Comparison of ENCODE assay signal across 28 cellular contexts in genomic region chr12:107668320-107668719, GRCh38.
"Had no signal": no experiment of that assay in that cellular context is flagged by ENCODE, and none has a peak within 500 bp of the region (broad histone marks: within the 10 kb centered on the region; RNA-seq: fewer than 3 reads in every experiment).

No MANE protein-coding gene starts in this region.

- H3K36me3 ChIP-seq: esophagus squamous epithelium, gastrocnemius medialis, lower lobe of right lung, neutrophil, pancreas, stomach, thyroid gland, vagina had no signal

- DNase-seq: dermis blood vessel endothelial cell; effector memory CD8-positive, alpha-beta T cell; erythroblast; esophagus squamous epithelium; foreskin fibroblast; gastrocnemius medialis; head of caudate nucleus; left ventricle myocardium superior; lower lobe of right lung; natural killer cell; pancreas; stimulated activated CD4-positive, alpha-beta T cell treated with anti-CD3 and anti-CD28 coated beads, Interleukin-12 subunit alpha, Interleukin-12 subunit beta, amount 100 ng/mL, for 4 hours; stimulated activated CD4-positive, alpha-beta T cell treated with anti-CD3 and anti-CD28 coated beads, Interleukin-1b, Interleukin-23, amount 100 ng/mL, for 48 hours; stimulated activated CD4-positive, alpha-beta T cell treated with anti-CD3 and anti-CD28 coated beads, Interleukin-4, amount 100 ng/mL, for 24 hours; stimulated activated naive CD4-positive, alpha-beta T cell treated with Interleukin-2 at 50 U/mL for 16 hours; stomach; thyroid gland; trophoblast cell had no signal

- H3K27me3 ChIP-seq: thyroid gland, vagina had no signal

- H3K27ac Mint-ChIP-seq: effector memory CD8-positive, alpha-beta T cell; natural killer cell; progenitor cell of endocrine pancreas; stimulated activated effector memory CD8-positive, alpha-beta T cell treated with anti-CD3 and anti-CD28 coated beads, Interleukin-12 subunit alpha, Interleukin-12 subunit beta, amount 100 ng/mL, for 72 hours had no signal

- H3K27ac ChIP-seq: coronary artery, esophagus squamous epithelium, gastrocnemius medialis, lower lobe of right lung, neutrophil, pancreas, stomach, thyroid gland, vagina had no signal

- H3K4me1 ChIP-seq: esophagus squamous epithelium, gastrocnemius medialis, lower lobe of right lung, pancreas, stomach, vagina had no signal

- H3K36me3 Mint-ChIP-seq: natural killer cell; stimulated activated effector memory CD8-positive, alpha-beta T cell treated with anti-CD3 and anti-CD28 coated beads, Interleukin-12 subunit alpha, Interleukin-12 subunit beta, amount 100 ng/mL, for 72 hours had no signal

- H3K9me3 Mint-ChIP-seq: effector memory CD8-positive, alpha-beta T cell; natural killer cell; neural crest cell; stimulated activated effector memory CD8-positive, alpha-beta T cell treated with anti-CD3 and anti-CD28 coated beads, Interleukin-12 subunit alpha, Interleukin-12 subunit beta, amount 100 ng/mL, for 72 hours had no signal

- H3K4me3 Mint-ChIP-seq: effector memory CD8-positive, alpha-beta T cell; natural killer cell; neural crest cell; stimulated activated effector memory CD8-positive, alpha-beta T cell treated with anti-CD3 and anti-CD28 coated beads, Interleukin-12 subunit alpha, Interleukin-12 subunit beta, amount 100 ng/mL, for 72 hours had no signal

- FAIRE-seq: endometrium, keratinocyte, pancreas had no signal

- H3K4me1 Mint-ChIP-seq: neural crest cell had no signal

- H3K9me3 ChIP-seq: esophagus squamous epithelium, gastrocnemius medialis, lower lobe of right lung, neutrophil, pancreas, stomach, thyroid gland, vagina had no signal

- H3K4me3 ChIP-seq: coronary artery, esophagus squamous epithelium, gastrocnemius medialis, lower lobe of right lung, pancreas, smooth muscle cell, stomach, thyroid gland, vagina had no signal

- ATAC-seq: effector memory CD8-positive, alpha-beta T cell; gastrocnemius medialis; left ventricle myocardium superior; lower lobe of right lung; natural killer cell; pancreas; sciatic nerve; stimulated activated effector memory CD8-positive, alpha-beta T cell treated with anti-CD3 and anti-CD28 coated beads, Interleukin-12 subunit alpha, Interleukin-12 subunit beta, amount 100 ng/mL, for 72 hours had no signal

- H3K4me2 ChIP-seq: smooth muscle cell had no signal
